Comparison of ENCODE assay signal across 16 cellular contexts in the genomic region with DNA sequence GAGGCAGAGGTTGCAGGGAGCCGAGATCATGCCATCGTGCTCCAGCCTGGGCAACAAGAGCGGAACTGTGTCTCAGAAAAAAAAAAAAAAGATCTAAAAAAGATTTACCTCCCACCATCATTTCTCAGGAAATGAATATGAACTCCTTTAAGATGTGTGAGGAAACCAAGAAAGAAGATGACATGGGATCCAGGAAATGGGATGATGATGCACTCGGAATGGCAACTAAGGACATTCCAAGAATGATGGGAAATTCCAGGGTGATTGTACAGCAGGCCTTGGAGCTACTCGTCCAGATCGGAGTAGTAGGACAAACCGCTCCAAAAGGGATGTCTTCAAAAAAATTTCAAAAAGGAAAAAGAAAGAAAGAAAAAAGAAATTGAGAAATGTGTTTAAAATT.
A peak's percentile ranks its signal among the peaks of the same experiment; 100 is the strongest.
DNase-seq lines count a peak whose midpoint lies in the region; ATAC-seq, FAIRE-seq and TF ChIP-seq lines count a peak whose summit lies in the region.
"Had no signal": no experiment of that assay in that cellular context is flagged by ENCODE, and none has a peak within 500 bp of the region (broad histone marks: within the 10 kb centered on the region; RNA-seq: fewer than 3 reads in every experiment).

No MANE protein-coding gene starts in this region.

- H3K27me3 ChIP-seq in GM23248 (replicated peaks; ENCODE audit: insufficient read depth), result no peaks in the 10 kb centered on the region
- no peaks in the 10 kb centered on the region for H3K27me3 ChIP-seq in SK-N-SH (ENCODE audit: insufficient read depth)
- no peaks in the 10 kb centered on the region for H3K27me3 ChIP-seq in suprapubic skin
- H3K27me3 ChIP-seq in ascending aorta, result no peaks in the 10 kb centered on the region
- H3K27me3 ChIP-seq: body of pancreas, left lung had no signal

- H3K4me2 ChIP-seq in GM23248 (ENCODE audit: unreplicated experiment) (peak overlapping the region; percentile 64), SK-N-SH (peak overlapping the region; percentile 45)

- H2AFZ ChIP-seq in GM23248 (peak overlapping the region; percentile 78), SK-N-SH (ENCODE audit: low read depth) (peak overlapping the region; percentile 63)

- no peak for TF ChIP-seq POLR2A in suprapubic skin (IDR thresholded peaks at IDR 0.05)
- TF ChIP-seq POLR2A in GM12892 (IDR thresholded peaks at IDR 0.05; ENCODE audit: low read depth, low read length), result no peak

- no peaks in the 10 kb centered on the region for H4K20me1 ChIP-seq in GM23248 (ENCODE audit: insufficient read depth)
- H4K20me1 ChIP-seq in SK-N-SH (ENCODE audit: insufficient read depth), result no peaks in the 10 kb centered on the region

- H3K9ac ChIP-seq in GM23248, result peak overlapping the region; percentile 56
- H3K9ac ChIP-seq in SK-N-SH, result peak overlapping the region; percentile 76

- 6% methylated on average over 7 of the region's 7 CpGs for WGBS in GM23248 (ENCODE audit: low coverage in 1 of 2, low lambda C conversion rate in 2 of 2, missing lambda C conversion rate in 2 of 2), 2 experiments
- WGBS in SK-N-SH (ENCODE audit: low lambda C conversion rate), result 20% methylated on average over 7 of the region's 7 CpGs
- 62% methylated on average over 7 of the region's 7 CpGs for WGBS in suprapubic skin

- intact Hi-C loops in ascending aorta (cut with DNase I), result no loop called here

- TF ChIP-seq EP300 in SK-N-SH (IDR thresholded peaks at IDR 0.05; ENCODE audit: borderline replicate concordance in 1 of 2, low read depth in 1 of 2, low read length in 1 of 2), result peak in 1 of 2 experiments; percentile 88; a peak in 2 of 4 replicates
- no peak for TF ChIP-seq EP300 in suprapubic skin (IDR thresholded peaks at IDR 0.05)

- no peak for TF ChIP-seq RAD21 in SK-N-SH (IDR thresholded peaks at IDR 0.05; ENCODE audit: low read length)

- no peaks in the 10 kb centered on the region for H3K9me3 ChIP-seq in GM23248 (ENCODE audit: low read depth)
- no peaks in the 10 kb centered on the region for H3K9me3 ChIP-seq in SK-N-SH
- H3K9me3 ChIP-seq in suprapubic skin, result no peaks in the 10 kb centered on the region
- H3K9me3 ChIP-seq in ascending aorta, result no peaks in the 10 kb centered on the region
- H3K9me3 ChIP-seq: body of pancreas, heart right ventricle, left lung had no signal

- no peaks in the 10 kb centered on the region for H3K36me3 ChIP-seq in GM23248 (ENCODE audit: low read depth)
- H3K36me3 ChIP-seq in SK-N-SH (replicated peaks in 1 of 2; ENCODE audit: control insufficient read depth in 1 of 2, insufficient read depth in 2 of 2, low read length in 1 of 2), result no peaks in the 10 kb centered on the region
- H3K36me3 ChIP-seq in suprapubic skin, result no peaks in the 10 kb centered on the region
- no peaks in the 10 kb centered on the region for H3K36me3 ChIP-seq in ascending aorta
- H3K36me3 ChIP-seq: heart right ventricle, left lung had no signal

- in situ Hi-C loops in GM23248 (cut with MboI), result loop anchor here (10.0 to 25.0 kb wide), 3 partner anchors 70 to 578 kb away; no protein-coding TSS in a partner anchor

- no peak for FAIRE-seq in GM12892 (lab: Jason Lieb, UNC)

- no peak for TF ChIP-seq CTCF in SK-N-SH (IDR thresholded peaks at IDR 0.05)
- no peak for TF ChIP-seq CTCF in fibroblast of the aortic adventitia (IDR thresholded peaks at IDR 0.05; ENCODE audit: insufficient read depth, low read length)
- no peak for TF ChIP-seq CTCF in suprapubic skin (IDR thresholded peaks at IDR 0.05)
- no peak for TF ChIP-seq CTCF in ascending aorta (IDR thresholded peaks at IDR 0.05)

- ATAC-seq in stimulated activated naive CD8-positive, alpha-beta T cell treated with anti-CD3 and anti-CD28 coated beads, Interleukin-15, Interleukin-2, amounts not matched to agents 100 U/mL and 50 U/mL, for 24 hours, result no peak
- ATAC-seq: activated CD8-positive, alpha-beta T cell treated with anti-CD3 and anti-CD28 coated beads for 36 hours; body of pancreas; heart right ventricle; left lung; naive thymus-derived CD4-positive, alpha-beta T cell had no signal

- H3F3A ChIP-seq in GM23248 (ENCODE audit: insufficient read depth) (peaks cover 18% of the 10 kb centered on the region; the same call in 1 of the 2 replicates), SK-N-SH (replicated peaks; ENCODE audit: insufficient read depth) (peaks cover 30% of the 10 kb centered on the region)

- DNase-seq in GM23248 (peak; percentile 91), SK-N-SH (no peak), fibroblast of the aortic adventitia (ENCODE audit: low read depth) (peak; percentile 93), suprapubic skin (ENCODE audit: low spot score in 2 of 2) (no peak), ascending aorta (ENCODE audit: low spot score in 2 of 2) (no peak), GM12892 (ENCODE audit: insufficient read length) (no peak)
- no peak for DNase-seq in stimulated activated naive CD8-positive, alpha-beta T cell treated with anti-CD3 and anti-CD28 coated beads, Interleukin-15, Interleukin-2, amounts not matched to agents 100 U/mL and 50 U/mL, for 24 hours
- DNase-seq: activated CD8-positive, alpha-beta T cell treated with anti-CD3 and anti-CD28 coated beads for 36 hours; effector memory CD4-positive, alpha-beta T cell; heart right ventricle; KG1; left lung; naive thymus-derived CD4-positive, alpha-beta T cell; SIG-M5; stimulated activated naive CD4-positive, alpha-beta T cell treated with Interleukin-2 at 50 U/mL for 16 hours had no signal

- CTCF ChIA-PET in SK-N-SH (lab: Yijun Ruan, JAX), result interaction anchor here (6.0 kb wide), 1 partner anchor 9 kb away, joined by 54 read pairs; no protein-coding TSS in a partner anchor

- H3K4me1 ChIP-seq in GM23248 (ENCODE audit: insufficient read depth), result peaks cover 14% of the 10 kb centered on the region
- H3K4me1 ChIP-seq in SK-N-SH (ENCODE audit: control insufficient read depth in 1 of 2, insufficient read depth in 2 of 2, low read depth in 1 of 2, low read length in 1 of 2), result peaks cover 0 to 8% of the 10 kb centered on the region in 2 experiments; a peak in 2 of 4 replicates
- no peaks in the 10 kb centered on the region for H3K4me1 ChIP-seq in suprapubic skin
- H3K4me1 ChIP-seq in ascending aorta, result no peaks in the 10 kb centered on the region
- H3K4me1 ChIP-seq: body of pancreas, heart right ventricle, left lung had no signal

- H3K4me3 ChIP-seq in GM23248 (peak overlapping the region; percentile 36), SK-N-SH (ENCODE audit: low read depth in 2 of 2, low read length in 1 of 2) (no peak overlapping the region), fibroblast of the aortic adventitia (ENCODE audit: low read depth, low read length) (no peak overlapping the region), suprapubic skin (no peak overlapping the region), ascending aorta (no peak overlapping the region)
- H3K4me3 ChIP-seq: body of pancreas, heart right ventricle, left lung had no signal

- H3K79me2 ChIP-seq in GM23248 (ENCODE audit: insufficient read depth) (no peaks in the 10 kb centered on the region), SK-N-SH (ENCODE audit: insufficient read depth) (no peaks in the 10 kb centered on the region)

- POLR2A ChIA-PET in SK-N-SH (lab: Yijun Ruan, JAX), result no interaction called here

- H3K9me2 ChIP-seq in GM23248 (ENCODE audit: insufficient read depth) (no peaks in the 10 kb centered on the region; the same call in 1 of the 2 replicates), SK-N-SH (no peaks in the 10 kb centered on the region)

- H3K27ac ChIP-seq in GM23248 (peak overlapping the region; percentile 85), SK-N-SH (ENCODE audit: low read depth in 2 of 2, low read length in 1 of 2) (peak overlapping the region; percentile 17 to 99; a peak in 3 of 4 replicates), suprapubic skin (peak overlapping the region; percentile 78), ascending aorta (no peak overlapping the region)
- H3K27ac ChIP-seq: body of pancreas, heart right ventricle, left lung had no signal

TF ChIP-seq in SK-N-SH, 30 proteins besides CTCF, POLR2A, EP300 and RAD21 (continues in another document):
- TF ChIP-seq, protein P1, sequence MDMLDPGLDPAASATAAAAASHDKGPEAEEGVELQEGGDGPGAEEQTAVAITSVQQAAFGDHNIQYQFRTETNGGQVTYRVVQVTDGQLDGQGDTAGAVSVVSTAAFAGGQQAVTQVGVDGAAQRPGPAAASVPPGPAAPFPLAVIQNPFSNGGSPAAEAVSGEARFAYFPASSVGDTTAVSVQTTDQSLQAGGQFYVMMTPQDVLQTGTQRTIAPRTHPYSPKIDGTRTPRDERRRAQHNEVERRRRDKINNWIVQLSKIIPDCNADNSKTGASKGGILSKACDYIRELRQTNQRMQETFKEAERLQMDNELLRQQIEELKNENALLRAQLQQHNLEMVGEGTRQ (IDR thresholded peaks at IDR 0.05; ENCODE audit: borderline replicate concordance, low read depth, low read length), result no peak
- TF ChIP-seq, protein P2, sequence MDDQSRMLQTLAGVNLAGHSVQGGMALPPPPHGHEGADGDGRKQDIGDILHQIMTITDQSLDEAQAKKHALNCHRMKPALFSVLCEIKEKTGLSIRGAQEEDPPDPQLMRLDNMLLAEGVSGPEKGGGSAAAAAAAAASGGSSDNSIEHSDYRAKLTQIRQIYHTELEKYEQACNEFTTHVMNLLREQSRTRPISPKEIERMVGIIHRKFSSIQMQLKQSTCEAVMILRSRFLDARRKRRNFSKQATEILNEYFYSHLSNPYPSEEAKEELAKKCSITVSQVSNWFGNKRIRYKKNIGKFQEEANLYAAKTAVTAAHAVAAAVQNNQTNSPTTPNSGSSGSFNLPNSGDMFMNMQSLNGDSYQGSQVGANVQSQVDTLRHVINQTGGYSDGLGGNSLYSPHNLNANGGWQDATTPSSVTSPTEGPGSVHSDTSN (IDR thresholded peaks at IDR 0.05), result peak; percentile 62
- peak; percentile 85; the same call in 1 of the 2 replicates for TF ChIP-seq TCF12 (IDR thresholded peaks at IDR 0.05)
- TF ChIP-seq POLR2AphosphoS5 (IDR thresholded peaks at IDR 0.05; ENCODE audit: low read depth, low read length), result peak; percentile 66; the same call in 1 of the 2 replicates
- TF ChIP-seq RCOR1 (IDR thresholded peaks at IDR 0.05; ENCODE audit: low read length), result no peak
- TF ChIP-seq GATA2 (CRISPR knock-in tag; IDR thresholded peaks at IDR 0.05), result no peak
- peak; percentile 71; the same call in 1 of the 2 replicates for TF ChIP-seq FOXM1 (IDR thresholded peaks at IDR 0.05; ENCODE audit: low read depth)
- TF ChIP-seq RFX5 (IDR thresholded peaks at IDR 0.05; ENCODE audit: low read length), result no peak
- peak; percentile 92 for TF ChIP-seq FOSL2 (IDR thresholded peaks at IDR 0.05; ENCODE audit: borderline replicate concordance, low read depth)
- TF ChIP-seq MEF2A (IDR thresholded peaks at IDR 0.05; ENCODE audit: borderline replicate concordance, low read depth), result peak; percentile 67; the same call in 1 of the 2 replicates

Comparison
In these comparisons a context has a peak if more than half of its experiments do, and no peak if none do; other contexts are left out.
1. DNase-seq: peak in GM23248 (single experiment) and fibroblast of the aortic adventitia (single experiment); none in SK-N-SH (single experiment), suprapubic skin (0 of 2), ascending aorta (0 of 2), stimulated activated naive CD8-positive, alpha-beta T cell treated with anti-CD3 and anti-CD28 coated beads, Interleukin-15, Interleukin-2, amounts not matched to agents 100 U/mL and 50 U/mL, for 24 hours (single experiment) and GM12892 (single experiment).
2. H3K27ac ChIP-seq: peak in GM23248 (single experiment), SK-N-SH (2 of 2) and suprapubic skin (single experiment); none in ascending aorta (0 of 2).